1 cellular context compared by ENCODE assay signal in genomic region chr7:93054975-93055374, GRCh38.
TF ChIP-seq lines count a peak whose summit lies in the region.

No MANE protein-coding gene starts in this region.

TF ChIP-seq in SK-N-SH treated with all-trans-retinoic acid at 6 μM for 48 hours, 23 proteins besides CTCF, POLR2A, EP300 and RAD21 (continued from another document):
- TF ChIP-seq TSHZ2 (CRISPR knock-in tag; IDR thresholded peaks at IDR 0.05) (no peak), ZFP30 (CRISPR knock-in tag; IDR thresholded peaks at IDR 0.05) (no peak), ARNTL (CRISPR knock-in tag; IDR thresholded peaks at IDR 0.05; ENCODE audit: borderline replicate concordance, low read depth) (no peak), ISL1 (CRISPR knock-in tag; IDR thresholded peaks at IDR 0.05) (no peak), PPARA (CRISPR knock-in tag; IDR thresholded peaks at IDR 0.05; ENCODE audit: borderline replicate concordance) (no peak), RARB (CRISPR knock-in tag; IDR thresholded peaks at IDR 0.05) (no peak), CSDC2 (CRISPR knock-in tag; IDR thresholded peaks at IDR 0.05) (no peak), OSR1 (CRISPR knock-in tag; IDR thresholded peaks at IDR 0.05) (no peak), CSRNP3 (CRISPR knock-in tag; IDR thresholded peaks at IDR 0.05) (no peak), BACH2 (CRISPR knock-in tag; IDR thresholded peaks at IDR 0.05; ENCODE audit: borderline replicate concordance) (no peak)
TF ChIP-seq in SK-N-SH treated with all-trans-retinoic acid at 6 μM for 48 hours: peak in this region for 0.
